In genomic region chr13:53010374-53011105, GRCh38 we compare ENCODE assay signal across 18 cellular contexts. TPM values are rescaled to one million over a fixed set of nuclear protein-coding genes. Genes with fewer than 3 reads are reported as not detected.
DNase-seq lines count a peak whose midpoint lies in the region; ATAC-seq, FAIRE-seq and TF ChIP-seq lines count a peak whose summit lies in the region.
"Had no signal": no experiment of that assay in that cellular context is flagged by ENCODE, and none has a peak within 500 bp of the region (broad histone marks: within the 10 kb centered on the region; RNA-seq: fewer than 3 reads in every experiment).

No MANE protein-coding gene starts in this region.

- TF ChIP-seq POLR2A in Peyer's patch (IDR thresholded peaks at IDR 0.05): no peak

- no peaks in the 10 kb centered on the region for H3K4me1 Mint-ChIP-seq in effector memory CD8-positive, alpha-beta T cell (ENCODE audit: low read depth in 2 of 2)
- H3K4me1 Mint-ChIP-seq: activated CD4-positive, alpha-beta memory T cell treated with anti-CD3 and anti-CD28 coated beads, Interleukin-2, amount 10 ng/mL, durations not matched to agents 7 days and 5 days had no signal

- DNase-seq in MG63 (peak; percentile 30), Peyer's patch (peak in 2 of 3 donors; percentile 60 to 62), kidney (no peak), cortex of kidney (lab: John Stamatoyannopoulos, UW) (no peak)
- DNase-seq in effector memory CD8-positive, alpha-beta T cell: no peak
- no peak for DNase-seq in stimulated activated CD4-positive, alpha-beta T cell treated with anti-CD3 and anti-CD28 coated beads, Interleukin-2, amount 100 ng/mL, for 24 hours
- DNase-seq: activated CD4-positive, alpha-beta memory T cell treated with anti-CD3 and anti-CD28 coated beads, Interleukin-2, amount 10 ng/mL, durations not matched to agents 7 days and 5 days; activated effector memory CD4-positive, alpha-beta T cell treated with anti-CD3 and anti-CD28 coated beads, Interleukin-2, amount 50 U/mL, for 16 hours; brain microvascular endothelial cell; hypothalamus had no signal

- no peak for ATAC-seq in effector memory CD8-positive, alpha-beta T cell (replicated peaks)
- ATAC-seq in GM21786 (IDR thresholded peaks at IDR 0.05; ENCODE audit: unreplicated experiment): no peak
- ATAC-seq: GM23338 had no signal

- H3K27me3 Mint-ChIP-seq in effector memory CD8-positive, alpha-beta T cell: peaks cover 12 to 17% of the 10 kb centered on the region in 2 donors

- H3K27me3 ChIP-seq in MG63: no peaks in the 10 kb centered on the region; the same call in 1 of the 2 replicates
- H3K27me3 ChIP-seq in Peyer's patch: no peaks in the 10 kb centered on the region
- H3K27me3 ChIP-seq: brain microvascular endothelial cell, vagina had no signal

- H3K9ac ChIP-seq in kidney (ENCODE audit: low read length in 2 of 2): no peak overlapping the region

- intact Hi-C loops in kidney (cut with DNase I): no loop called here

- no peak overlapping the region for H3K4me3 Mint-ChIP-seq in effector memory CD8-positive, alpha-beta T cell
- H3K4me3 Mint-ChIP-seq: activated CD4-positive, alpha-beta memory T cell treated with anti-CD3 and anti-CD28 coated beads, Interleukin-2, amount 10 ng/mL, durations not matched to agents 7 days and 5 days; GM23338; memory B cell; T-helper 1 cell treated with Interleukin-12 subunit alpha and Interleukin-12 subunit beta and Interleukin-4 antibody, amounts not matched to agents 30 μg/mL and 1 μg/mL, for 36 hours had no signal

- H3K9me3 Mint-ChIP-seq in effector memory CD8-positive, alpha-beta T cell: peaks cover 0 to 2% of the 10 kb centered on the region in 2 donors
- H3K9me3 Mint-ChIP-seq: activated CD4-positive, alpha-beta memory T cell treated with anti-CD3 and anti-CD28 coated beads, Interleukin-2, amount 10 ng/mL, durations not matched to agents 7 days and 5 days; GM23338; memory B cell; T-helper 1 cell treated with Interleukin-12 subunit alpha and Interleukin-12 subunit beta and Interleukin-4 antibody, amounts not matched to agents 30 μg/mL and 1 μg/mL, for 36 hours had no signal

- H3K27ac Mint-ChIP-seq in effector memory CD8-positive, alpha-beta T cell: no peak overlapping the region
- H3K27ac Mint-ChIP-seq: activated CD4-positive, alpha-beta memory T cell treated with anti-CD3 and anti-CD28 coated beads, Interleukin-2, amount 10 ng/mL, durations not matched to agents 7 days and 5 days; GM23338; memory B cell; T-helper 1 cell treated with Interleukin-12 subunit alpha and Interleukin-12 subunit beta and Interleukin-4 antibody, amounts not matched to agents 30 μg/mL and 1 μg/mL, for 36 hours had no signal

- peak overlapping the region; percentile 26; the same call in 1 of the 2 replicates for H3K27ac ChIP-seq in C4-2B
- peak overlapping the region in 2 of 4 donors; percentile 19 to 72 for H3K27ac ChIP-seq in Peyer's patch
- peak overlapping the region; percentile 67 to 77 for H3K27ac ChIP-seq in kidney (ENCODE audit: low read depth in 2 of 2, low read length in 2 of 2)
- H3K27ac ChIP-seq: brain microvascular endothelial cell, vagina had no signal

- no peak overlapping the region for H3K4me3 ChIP-seq in MG63
- H3K4me3 ChIP-seq in Peyer's patch: no peak overlapping the region
- no peak overlapping the region for H3K4me3 ChIP-seq in kidney (ENCODE audit: low read length in 2 of 2)
- H3K4me3 ChIP-seq: GM23338, vagina had no signal

- FAIRE-seq in kidney (lab: Jason Lieb, UNC): peak; percentile 21

- H3K9me3 ChIP-seq in MG63 (no peaks in the 10 kb centered on the region), Peyer's patch (no peaks in the 10 kb centered on the region), kidney (ENCODE audit: control insufficient read depth in 1 of 2, low read length in 2 of 2) (no peaks in the 10 kb centered on the region)
- H3K9me3 ChIP-seq: vagina had no signal

- no peaks in the 10 kb centered on the region for H3K36me3 ChIP-seq in MG63
- H3K36me3 ChIP-seq in Peyer's patch: no peaks in the 10 kb centered on the region
- H3K36me3 ChIP-seq in kidney (ENCODE audit: control insufficient read depth in 1 of 2, insufficient read depth in 2 of 2, low read length in 2 of 2): no peaks in the 10 kb centered on the region
- H3K36me3 ChIP-seq: brain microvascular endothelial cell, vagina had no signal

- H3K4me1 ChIP-seq in Peyer's patch: no peaks in the 10 kb centered on the region
- peaks cover 3 to 4% of the 10 kb centered on the region in 2 donors for H3K4me1 ChIP-seq in kidney (ENCODE audit: control insufficient read depth in 1 of 2, insufficient read depth in 1 of 2, low read depth in 1 of 2, low read length in 2 of 2)

- no peak for TF ChIP-seq CTCF in C4-2B (conservative IDR thresholded peaks at IDR 0.05)
- TF ChIP-seq CTCF in Peyer's patch (IDR thresholded peaks at IDR 0.05): no peak
- no peak for TF ChIP-seq CTCF in kidney (IDR thresholded peaks at IDR 0.05; ENCODE audit: borderline replicate concordance, extremely low read depth, insufficient read depth)

- H3K36me3 Mint-ChIP-seq in effector memory CD8-positive, alpha-beta T cell (ENCODE audit: insufficient read depth): no peaks in the 10 kb centered on the region
- H3K36me3 Mint-ChIP-seq: memory B cell had no signal

RNA-seq across cellular contexts. Expression of gene OLFM4, which starts 18.1 kb away (rescaled TPM):
- total RNA-seq in MG63 (2014; rRNA removed; shearing (Covaris generic); ENCODE audit: low replicate concordance): not detected in 2 replicates
- total RNA-seq in Peyer's patch: 1,000 to 10,000 TPM in 3 of 4 donors, 100 to 1,000 TPM in 1; 613 to 1,604 (median 1,215) TPM
- 40.9 TPM for total RNA-seq in kidney
- 14.6 TPM for polyA plus RNA-seq in kidney (ENCODE audit: insufficient read depth, low read depth, low replicate concordance)
- total RNA-seq: activated CD4-positive, alpha-beta memory T cell treated with anti-CD3 and anti-CD28 coated beads, Interleukin-2, amount 10 ng/mL, durations not matched to agents 7 days and 5 days; GM23338; osteocyte had no signal
- polyA plus RNA-seq: AG04450, GM23338 had no signal

Comparison
In these comparisons a context has a peak if more than half of its experiments do, and no peak if none do; other contexts are left out.
1. DNase-seq: peak in MG63 (single experiment) and Peyer's patch (2 of 3); none in kidney (single experiment), cortex of kidney (single experiment), effector memory CD8-positive, alpha-beta T cell (0 of 3) and stimulated activated CD4-positive, alpha-beta T cell treated with anti-CD3 and anti-CD28 coated beads, Interleukin-2, amount 100 ng/mL, for 24 hours (0 of 2).
2. RNA of gene OLFM4, which starts 18.1 kb away (total RNA-seq): 613 to 1,604 TPM in Peyer's patch and 40.9 TPM in kidney (single experiment); not detected in MG63; every median in the first group is over 10 times any median in the second.